Comparison of ENCODE assay signal across 33 cellular contexts in the genomic region with DNA sequence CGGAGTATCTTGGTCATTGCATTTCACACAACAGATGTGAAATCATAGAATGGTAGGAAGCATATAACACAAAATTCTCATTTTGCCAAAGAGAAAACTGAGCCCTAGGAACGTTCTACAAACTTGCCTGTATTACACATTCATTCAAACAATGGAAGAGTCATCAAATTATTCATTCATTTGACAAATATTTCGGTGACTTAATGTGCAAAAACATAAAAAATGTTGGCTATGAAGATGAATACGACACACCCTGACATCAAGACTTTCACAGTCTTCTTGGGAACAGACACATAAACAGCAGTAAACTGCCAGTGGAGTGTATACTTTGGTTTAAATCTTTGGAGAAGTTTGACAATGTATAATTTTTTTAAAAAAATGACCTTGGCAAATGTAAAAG. TPM values are rescaled to one million over a fixed set of nuclear protein-coding genes. Genes with fewer than 3 reads are reported as not detected.
"Had no signal": no experiment of that assay in that cellular context is flagged by ENCODE, and none has a peak within 500 bp of the region (broad histone marks: within the 10 kb centered on the region; RNA-seq: fewer than 3 reads in every experiment).

No MANE protein-coding gene starts in this region.

- H3K27me3 ChIP-seq: heart right ventricle, left lung, neutrophil, right atrium auricular region, suprapubic skin, transverse colon, upper lobe of right lung, uterus had no signal

- ATAC-seq: esophagus mucosa; heart right ventricle; left cardiac atrium; left lung; mucosa of descending colon; natural killer cell treated with Interleukin-12 subunit alpha and Interleukin-12 subunit beta and Interleukin-15 and Interleukin-18, amount 100 ng/mL, for 72 hours; sciatic nerve; stimulated activated naive CD8-positive, alpha-beta T cell treated with anti-CD3 and anti-CD28 coated beads, Interleukin-15, amount 100 ng/mL, for 72 hours; upper lobe of right lung had no signal

- DNase-seq: effector CD4-positive, alpha-beta T cell; foreskin melanocyte; glutamatergic neuron; heart right ventricle; hippocampal formation; left cardiac atrium; left lung; mesenchymal stem cell; mucosa of descending colon; naive B cell; stimulated activated CD4-positive, alpha-beta T cell treated with anti-CD3 and anti-CD28 coated beads, Interleukin-12 subunit alpha, Interleukin-12 subunit beta, amount 100 ng/mL, for 4 hours; stimulated activated CD4-positive, alpha-beta T cell treated with anti-CD3 and anti-CD28 coated beads, Interleukin-1b, Interleukin-23, amount 100 ng/mL, for 48 hours; stimulated activated CD4-positive, alpha-beta T cell treated with anti-CD3 and anti-CD28 coated beads, Interleukin-4, amount 100 ng/mL, for 1 hour; stimulated activated CD8-positive, alpha-beta memory T cell treated with anti-CD3 and anti-CD28 coated beads, Interleukin-4, amount 100 ng/mL, for 48 hours; stimulated activated naive CD4-positive, alpha-beta T cell; stimulated activated naive CD8-positive, alpha-beta T cell treated with anti-CD3 and anti-CD28 coated beads, Interleukin-15, amount 100 ng/mL, for 72 hours; transverse colon; upper lobe of right lung; uterus had no signal

- H3K4me3 ChIP-seq: coronary artery, heart right ventricle, left lung, mucosa of descending colon, prostate gland, right atrium auricular region, smooth muscle cell, suprapubic skin, transverse colon, upper lobe of right lung, uterus had no signal

- FAIRE-seq: islet of Langerhans had no signal

- H3K36me3 ChIP-seq: heart right ventricle, left lung, neutrophil, prostate gland, right atrium auricular region, suprapubic skin, transverse colon, upper lobe of right lung, uterus had no signal

RNA-seq across cellular contexts. Expression of gene C11orf87, which starts 20.5 kb away (rescaled TPM):
- total RNA-seq: dermis microvascular lymphatic vessel endothelial cell; fibroblast of lung; kidney epithelial cell; left cardiac atrium; left lung; lung microvascular endothelial cell; mucosa of descending colon; natural killer cell treated with Interleukin-12 subunit alpha and Interleukin-12 subunit beta and Interleukin-15 and Interleukin-18, amount 100 ng/mL, for 72 hours; prostate gland; right atrium auricular region; transverse colon had no signal
